In genomic region chr15:59401051-59401450, GRCh38 we compare ENCODE assay signal across 1 cellular context. TPM values are rescaled to one million over a fixed set of nuclear protein-coding genes. Genes with fewer than 3 reads are reported as not detected.
"Had no signal": no experiment of that assay in that cellular context is flagged by ENCODE, and none has a peak within 500 bp of the region (broad histone marks: within the 10 kb centered on the region; RNA-seq: fewer than 3 reads in every experiment).

No MANE protein-coding gene starts in this region.

RNA-seq across cellular contexts. Expression of gene FAM81A, which starts 36.9 kb away (rescaled TPM):
- total RNA-seq: K562 had no signal
- polyA plus RNA-seq: K562 had no signal
